In the genomic region with DNA sequence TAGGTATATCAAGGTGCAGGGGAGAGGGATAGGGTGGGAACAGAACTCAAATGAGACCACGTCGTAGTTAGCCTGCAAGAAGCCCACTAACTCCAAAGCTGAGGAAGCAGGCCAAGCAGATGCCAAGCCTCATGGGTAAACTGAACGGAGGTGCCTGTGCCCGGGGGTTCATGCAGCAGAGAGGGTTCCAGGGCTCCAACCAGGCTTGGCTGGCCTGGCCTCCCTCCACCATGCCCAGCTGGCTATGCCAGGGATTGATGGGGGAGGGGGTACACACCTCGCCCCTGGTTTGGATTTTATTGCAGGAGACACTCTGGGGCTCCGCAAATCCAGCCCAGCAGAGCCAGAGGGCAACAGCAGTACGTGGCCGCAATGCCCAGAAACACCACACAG, we compare ENCODE assay signal across 1 cellular context.
TF ChIP-seq lines count a peak whose summit lies in the region.

No MANE protein-coding gene starts in this region.

TF ChIP-seq in endothelial cell of umbilical vein, 7 proteins besides CTCF, POLR2A, EP300 and RAD21:
- no peak for TF ChIP-seq MYC (IDR thresholded peaks at IDR 0.05; ENCODE audit: low read depth, low read length)
- TF ChIP-seq, protein P1, sequence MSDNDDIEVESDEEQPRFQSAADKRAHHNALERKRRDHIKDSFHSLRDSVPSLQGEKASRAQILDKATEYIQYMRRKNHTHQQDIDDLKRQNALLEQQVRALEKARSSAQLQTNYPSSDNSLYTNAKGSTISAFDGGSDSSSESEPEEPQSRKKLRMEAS (IDR thresholded peaks at IDR 0.05; ENCODE audit: insufficient read depth, insufficient read length), result no peak
- TF ChIP-seq GATA2 (IDR thresholded peaks at IDR 0.05; ENCODE audit: insufficient read depth, insufficient read length, low read depth, low read length), result no peak
- peak; percentile 11 for TF ChIP-seq POLR2AphosphoS5 (IDR thresholded peaks at IDR 0.05; ENCODE audit: insufficient read depth, low read depth, low read length)
- no peak for TF ChIP-seq JUN (IDR thresholded peaks at IDR 0.05; ENCODE audit: borderline replicate concordance, insufficient read depth, insufficient read length, low read depth)
- TF ChIP-seq FOS (IDR thresholded peaks at IDR 0.05; ENCODE audit: borderline replicate concordance, insufficient read depth, low read length), result no peak
TF ChIP-seq in endothelial cell of umbilical vein: peak in this region for 1.
